In the genomic region with DNA sequence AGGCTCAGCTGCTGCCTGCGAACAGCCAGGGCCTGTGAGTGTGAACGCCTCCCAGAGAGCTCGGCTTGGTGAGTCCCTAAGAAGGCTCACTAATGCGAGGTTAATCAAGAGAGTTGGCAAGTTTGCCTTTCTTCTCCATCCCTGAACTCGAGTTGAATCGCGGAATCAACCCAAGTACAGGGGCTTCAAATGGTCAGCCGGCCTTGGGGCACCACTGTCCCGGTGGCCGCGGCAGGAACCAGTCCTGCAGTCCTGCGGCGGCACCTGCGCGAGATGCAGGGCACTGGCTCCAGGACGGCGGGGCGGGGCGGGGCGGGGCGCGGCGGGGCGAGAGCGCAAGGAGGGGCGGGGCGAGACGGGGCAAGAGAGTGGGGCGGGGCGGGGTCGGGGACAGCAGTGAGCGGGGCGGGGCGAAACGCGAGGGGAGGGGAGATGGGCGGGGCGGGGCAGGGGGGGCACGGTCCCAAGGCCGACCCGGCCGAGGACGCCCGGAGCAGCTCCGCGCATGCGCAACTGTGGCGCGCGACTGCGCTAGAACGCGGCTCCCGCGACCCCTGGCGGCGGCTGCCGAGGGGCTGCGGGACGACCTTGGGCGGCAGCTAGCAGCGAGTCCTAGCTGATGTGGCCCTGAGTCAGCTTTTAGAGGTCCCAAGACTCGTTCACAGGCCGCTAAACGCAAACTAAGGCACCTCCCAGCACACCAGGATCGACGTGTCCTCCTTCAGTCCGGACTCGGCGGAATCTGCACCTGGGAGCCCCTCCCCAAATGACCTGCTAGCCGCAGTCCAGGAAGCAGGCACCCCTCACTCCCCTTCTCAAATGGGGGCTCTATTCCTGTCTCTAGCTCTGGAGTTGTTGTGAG, we compare ENCODE assay signal across 8 cellular contexts. TPM values are rescaled to one million over a fixed set of nuclear protein-coding genes. Genes with fewer than 3 reads are reported as not detected.
DNase-seq lines count a peak whose midpoint lies in the region; ATAC-seq and TF ChIP-seq lines count a peak whose summit lies in the region.

No MANE protein-coding gene starts in this region.

- intact Hi-C loops in activated CD4-positive, alpha-beta T cell treated with anti-CD3 and anti-CD28 coated beads, Interleukin-2, amount 10 ng/mL, durations not matched to agents 24 days and 14 days (cut with micrococcal nuclease), result loop anchor here (1.0 to 2.0 kb wide), 2 partner anchors 71 to 359 kb away; no protein-coding TSS in a partner anchor

- no peaks in the 10 kb centered on the region for H3K36me3 Mint-ChIP-seq in activated CD4-positive, alpha-beta T cell treated with anti-CD3 and anti-CD28 coated beads, Interleukin-2, amount 10 ng/mL, durations not matched to agents 24 days and 14 days (ENCODE audit: low read depth)

- peak overlapping the region; percentile 62 for H3K4me3 ChIP-seq in BLaER1
- peak overlapping the region; percentile 48 to 72 (median 67) for H3K4me3 ChIP-seq in liver (ENCODE audit: low read depth in 1 of 3, low read length in 3 of 3)

- DNase-seq in GM19238 (ENCODE audit: insufficient read length, low spot score) (peak; percentile 92), NCI-H510A (lab: John Stamatoyannopoulos, UW) (peak; percentile 88), dedifferentiated amniotic fluid mesenchymal stem cell (ENCODE audit: extremely low spot score) (peak; percentile 68)
- DNase-seq in activated CD4-positive, alpha-beta T cell treated with anti-CD3 and anti-CD28 coated beads, Interleukin-2, amount 10 ng/mL, durations not matched to agents 24 days and 14 days, result peak; percentile 99
- DNase-seq in stimulated activated CD4-positive, alpha-beta T cell treated with anti-CD3 and anti-CD28 coated beads, Interleukin-4, amount 100 ng/mL, for 1 hour, result peak; percentile 94

- peak; percentile 70 to 75 for TF ChIP-seq RAD21 in liver (IDR thresholded peaks at IDR 0.05)

- peak overlapping the region; percentile 97 for H3K4me2 ChIP-seq in BLaER1

- H4K20me1 ChIP-seq in BLaER1, result no peaks in the 10 kb centered on the region

- H3K4me1 ChIP-seq in BLaER1 (peaks cover 37% of the 10 kb centered on the region), liver (ENCODE audit: control insufficient read depth in 4 of 4, insufficient read depth in 4 of 4, low read length in 3 of 4) (peaks cover 0 to 12% (median 6%) of the 10 kb centered on the region in 4 donors)

- H3K27me3 ChIP-seq in BLaER1 (no peaks in the 10 kb centered on the region), liver (ENCODE audit: control insufficient read depth in 4 of 4, insufficient read depth in 4 of 4, low read length in 3 of 4) (no peaks in the 10 kb centered on the region)

- ATAC-seq in HG03439 (IDR thresholded peaks at IDR 0.05; ENCODE audit: unreplicated experiment), result peak; percentile 90

- H3K9me3 ChIP-seq in BLaER1 (peaks cover 14% of the 10 kb centered on the region), liver (ENCODE audit: control insufficient read depth in 4 of 4, low read length in 3 of 4) (no peaks in the 10 kb centered on the region)

- WGBS in liver, result 4% methylated on average over 71 of the region's 71 CpGs

- H3K9ac ChIP-seq in BLaER1 (peak overlapping the region; percentile 85), liver (ENCODE audit: low read depth in 1 of 2, low read length in 2 of 2) (peak overlapping the region; percentile 83 to 92)

- H3K4me3 Mint-ChIP-seq in activated CD4-positive, alpha-beta T cell treated with anti-CD3 and anti-CD28 coated beads, Interleukin-2, amount 10 ng/mL, durations not matched to agents 24 days and 14 days, result peak overlapping the region; percentile 81

- H3K36me3 ChIP-seq in BLaER1, result 0 out of 2 replicates have a peak, but pooled peaks cover 4% of the 10 kb centered on the region
- peaks cover 0 to 1% (median 0%) of the 10 kb centered on the region in 4 donors for H3K36me3 ChIP-seq in liver (ENCODE audit: control insufficient read depth in 4 of 4, insufficient read depth in 3 of 4, low read depth in 1 of 4, low read length in 3 of 4)

- H3K27me3 Mint-ChIP-seq in activated CD4-positive, alpha-beta T cell treated with anti-CD3 and anti-CD28 coated beads, Interleukin-2, amount 10 ng/mL, durations not matched to agents 24 days and 14 days, result peaks cover 33% of the 10 kb centered on the region

- H3K4me1 Mint-ChIP-seq in activated CD4-positive, alpha-beta T cell treated with anti-CD3 and anti-CD28 coated beads, Interleukin-2, amount 10 ng/mL, durations not matched to agents 24 days and 14 days, result peaks cover 14% of the 10 kb centered on the region

- peak overlapping the region; percentile 93 for H3K27ac ChIP-seq in BLaER1
- H3K27ac ChIP-seq in liver (ENCODE audit: low read depth in 1 of 2, low read length in 2 of 2), result peak overlapping the region; percentile 76 to 82

- peak overlapping the region; percentile 82 for H3K27ac Mint-ChIP-seq in activated CD4-positive, alpha-beta T cell treated with anti-CD3 and anti-CD28 coated beads, Interleukin-2, amount 10 ng/mL, durations not matched to agents 24 days and 14 days

- peak; percentile 87 for TF ChIP-seq CTCF in liver (IDR thresholded peaks at IDR 0.05; ENCODE audit: low read depth, low read length, missing input control)

- H3K9me3 Mint-ChIP-seq in activated CD4-positive, alpha-beta T cell treated with anti-CD3 and anti-CD28 coated beads, Interleukin-2, amount 10 ng/mL, durations not matched to agents 24 days and 14 days, result peaks cover 5% of the 10 kb centered on the region

TF ChIP-seq in liver, 16 proteins besides CTCF, POLR2A, EP300 and RAD21:
- no peak for TF ChIP-seq EGR1 (IDR thresholded peaks at IDR 0.05; ENCODE audit: low read depth in 2 of 2)
- TF ChIP-seq SP1 (IDR thresholded peaks at IDR 0.05), result peak; percentile 17
- TF ChIP-seq YY1 (IDR thresholded peaks at IDR 0.05), result no peak
- TF ChIP-seq GABPA (IDR thresholded peaks at IDR 0.05 in 1 of 2, conservative IDR thresholded peaks at IDR 0.05 in 1 of 2), result no peak
- TF ChIP-seq, protein P1, sequence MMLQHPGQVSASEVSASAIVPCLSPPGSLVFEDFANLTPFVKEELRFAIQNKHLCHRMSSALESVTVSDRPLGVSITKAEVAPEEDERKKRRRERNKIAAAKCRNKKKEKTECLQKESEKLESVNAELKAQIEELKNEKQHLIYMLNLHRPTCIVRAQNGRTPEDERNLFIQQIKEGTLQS (IDR thresholded peaks at IDR 0.05), result no peak
- TF ChIP-seq, protein P2, sequence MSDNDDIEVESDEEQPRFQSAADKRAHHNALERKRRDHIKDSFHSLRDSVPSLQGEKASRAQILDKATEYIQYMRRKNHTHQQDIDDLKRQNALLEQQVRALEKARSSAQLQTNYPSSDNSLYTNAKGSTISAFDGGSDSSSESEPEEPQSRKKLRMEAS (IDR thresholded peaks at IDR 0.05), result no peak
- no peak for TF ChIP-seq RXRA (IDR thresholded peaks at IDR 0.05)
- no peak for TF ChIP-seq NR2F2 (IDR thresholded peaks at IDR 0.05)
- no peak for TF ChIP-seq JUND (IDR thresholded peaks at IDR 0.05)

RNA-seq across cellular contexts. Expression of a gene that starts 58.0 kb away (rescaled TPM):
- total RNA-seq in activated CD4-positive, alpha-beta T cell treated with anti-CD3 and anti-CD28 coated beads, Interleukin-2, amount 10 ng/mL, durations not matched to agents 24 days and 14 days, result 2.4 and 5.4 TPM in 2 replicates
- total RNA-seq in liver, result 10 to 100 TPM in 1 of 2 donors, 1 to 10 TPM in 1; 9.1 to 31.0 TPM
- polyA plus RNA-seq in liver, result 10 to 100 TPM in 1 of 2 donors, 1 to 10 TPM in 1; 9.5 to 15.4 TPM

Comparison
In these comparisons a context has a peak if more than half of its experiments do, and no peak if none do; other contexts are left out.
1. Peak in every context shown above with its lines: DNase-seq, ATAC-seq, H3K4me3 ChIP-seq and H3K27ac ChIP-seq.